21 cellular contexts compared by ENCODE assay signal in genomic region chr4:143410015-143410414, GRCh38.
A peak's percentile ranks its signal among the peaks of the same experiment; 100 is the strongest.
DNase-seq lines count a peak whose midpoint lies in the region; TF ChIP-seq lines count a peak whose summit lies in the region.
"Had no signal": no experiment of that assay in that cellular context is flagged by ENCODE, and none has a peak within 500 bp of the region (broad histone marks: within the 10 kb centered on the region; RNA-seq: fewer than 3 reads in every experiment).

No MANE protein-coding gene starts in this region.

- H3K4me1 ChIP-seq in tibial nerve (peaks cover 6 to 99% (median 56%) of the 10 kb centered on the region in 4 donors), mesenchymal stem cell (ENCODE audit: control insufficient read depth, insufficient read depth, low read depth, low read length) (peaks cover 5% of the 10 kb centered on the region)
- H3K4me1 ChIP-seq in effector memory CD4-positive, alpha-beta T cell (ENCODE audit: control insufficient read depth, insufficient read depth, low read length, poor library complexity, severe bottlenecking), result no peaks in the 10 kb centered on the region

- peaks cover 8% of the 10 kb centered on the region for H3K36me3 Mint-ChIP-seq in neural crest cell (ENCODE audit: low read depth)
- H3K36me3 Mint-ChIP-seq: CD8-positive, alpha-beta memory T cell had no signal

- H3K9ac ChIP-seq in mesenchymal stem cell (ENCODE audit: low read length), result no peak overlapping the region
- H3K9ac ChIP-seq: KMS-11 had no signal

- no peak for TF ChIP-seq POLR2A in tibial nerve (IDR thresholded peaks at IDR 0.05)

- TF ChIP-seq EP300 in tibial nerve (IDR thresholded peaks at IDR 0.05), result no peak

- H3K4me3 ChIP-seq in tibial nerve, result no peak overlapping the region
- H3K4me3 ChIP-seq in mesenchymal stem cell (ENCODE audit: insufficient read depth in 1 of 2, low read depth in 1 of 2, low read length in 2 of 2), result no peak overlapping the region
- H3K4me3 ChIP-seq in effector memory CD4-positive, alpha-beta T cell (ENCODE audit: insufficient read depth, low read depth, low read length, poor library complexity, severe bottlenecking), result no peak overlapping the region

- no peak overlapping the region for H3K4ac ChIP-seq in mesenchymal stem cell (ENCODE audit: low read depth in 1 of 2, low read length in 2 of 2)

- no peak overlapping the region for H2BK12ac ChIP-seq in mesenchymal stem cell (ENCODE audit: low read length in 2 of 2)

- H3K9me3 ChIP-seq in tibial nerve, result no peaks in the 10 kb centered on the region
- no peaks in the 10 kb centered on the region for H3K9me3 ChIP-seq in mesenchymal stem cell (ENCODE audit: control insufficient read depth, low read length)
- H3K9me3 ChIP-seq in effector memory CD4-positive, alpha-beta T cell (ENCODE audit: control insufficient read depth, low read length), result no peaks in the 10 kb centered on the region

- no peak overlapping the region for H3K4me3 Mint-ChIP-seq in neural crest cell
- H3K4me3 Mint-ChIP-seq: CD8-positive, alpha-beta memory T cell had no signal

- no peak overlapping the region for H2AK5ac ChIP-seq in mesenchymal stem cell (ENCODE audit: low read length, severe bottlenecking)

- 65 to 66% methylated on average over 3 of the region's 3 CpGs for WGBS in tibial nerve, 2 donors
- 80% methylated on average over 2 of the region's 3 CpGs for WGBS in mesenchymal stem cell

- H3K27me3 Mint-ChIP-seq in neural crest cell (ENCODE audit: low read depth), result peaks cover 11% of the 10 kb centered on the region

- H3K36me3 ChIP-seq in tibial nerve, result no peaks in the 10 kb centered on the region
- no peaks in the 10 kb centered on the region for H3K36me3 ChIP-seq in mesenchymal stem cell (ENCODE audit: control insufficient read depth in 1 of 2, insufficient read depth in 2 of 2, low read depth in 1 of 2, low read length in 2 of 2)
- no peaks in the 10 kb centered on the region for H3K36me3 ChIP-seq in effector memory CD4-positive, alpha-beta T cell (ENCODE audit: control insufficient read depth, insufficient read depth, low read length)

- no peak overlapping the region for H3K4me2 ChIP-seq in mesenchymal stem cell (ENCODE audit: low read length, poor library complexity, severe bottlenecking)
- H3K4me2 ChIP-seq: KMS-11 had no signal

- H2AFZ ChIP-seq in mesenchymal stem cell (ENCODE audit: low read depth, low read length), result no peak overlapping the region

- H3K4me1 Mint-ChIP-seq in neural crest cell, result peaks cover 81% of the 10 kb centered on the region

- H4K91ac ChIP-seq in mesenchymal stem cell (ENCODE audit: low read length), result no peak overlapping the region

- no peak overlapping the region for H4K8ac ChIP-seq in mesenchymal stem cell (ENCODE audit: low read length)

- H2BK5ac ChIP-seq in mesenchymal stem cell (ENCODE audit: low read depth, low read length, poor library complexity, severe bottlenecking), result no peak overlapping the region

- H2BK15ac ChIP-seq in mesenchymal stem cell (ENCODE audit: low read depth, poor library complexity, severe bottlenecking), result no peak overlapping the region

- peaks cover 26% of the 10 kb centered on the region for H3K79me1 ChIP-seq in mesenchymal stem cell (replicated peaks; ENCODE audit: low read length, poor library complexity, severe bottlenecking)

- peak overlapping the region; percentile 36 for H3K27ac Mint-ChIP-seq in neural crest cell (ENCODE audit: unreplicated experiment)
- H3K27ac Mint-ChIP-seq: CD8-positive, alpha-beta memory T cell had no signal

- H3K18ac ChIP-seq in mesenchymal stem cell (ENCODE audit: low read depth in 1 of 2, low read length in 2 of 2), result no peak overlapping the region

- no peak overlapping the region for H3K23ac ChIP-seq in mesenchymal stem cell (ENCODE audit: low read length in 2 of 2)

- peak overlapping the region; percentile 98 for H3K27ac ChIP-seq in cingulate gyrus (ENCODE audit: low read depth, low read length)
- peak overlapping the region; percentile 64 to 94 (median 86) for H3K27ac ChIP-seq in tibial nerve
- no peak overlapping the region for H3K27ac ChIP-seq in mesenchymal stem cell (ENCODE audit: low read length, poor library complexity, severe bottlenecking)
- H3K27ac ChIP-seq in effector memory CD4-positive, alpha-beta T cell (ENCODE audit: insufficient read depth, low read length, poor library complexity, severe bottlenecking), result no peak overlapping the region
- H3K27ac ChIP-seq: KMS-11 had no signal

- DNase-seq in NAMALWA (ENCODE audit: low spot score) (peak; percentile 18), neural crest cell (ENCODE audit: low read depth, low spot score) (no peak), tibial nerve (ENCODE audit: low spot score in 2 of 2) (no peak), mesenchymal stem cell (no peak), ureter (ENCODE audit: low spot score) (no peak)
- DNase-seq in effector memory CD4-positive, alpha-beta T cell, result no peak
- DNase-seq: ACHN; C1 segment of cervical spinal cord; Calu3; CD8-positive, alpha-beta memory T cell; DMS153; NCI-H1105; NCI-H146; NCI-H2029 treated with DMSO at 0.1 percent for 48 hours; NCI-H226; NCI-H510A treated with DMSO at 0.1 percent for 48 hours; NCI-H774; NK-92 treated with Interleukin-12 subunit alpha and Interleukin-12 subunit beta, amount 100 ng/mL, for 24 hours; SIG-M5 had no signal

- H2BK120ac ChIP-seq in mesenchymal stem cell (ENCODE audit: low read depth, low read length), result no peak overlapping the region

- H3K14ac ChIP-seq in mesenchymal stem cell (ENCODE audit: low read length in 2 of 2), result no peak overlapping the region

- TF ChIP-seq CTCF in neural crest cell (conservative IDR thresholded peaks at IDR 0.05) (no peak), tibial nerve (IDR thresholded peaks at IDR 0.05) (no peak)

- peaks cover 3% of the 10 kb centered on the region for H3K9me3 Mint-ChIP-seq in neural crest cell

- H3K27me3 ChIP-seq in tibial nerve, result no peaks in the 10 kb centered on the region
- H3K27me3 ChIP-seq in mesenchymal stem cell (ENCODE audit: control insufficient read depth in 1 of 2, insufficient read depth in 1 of 2, low read length in 2 of 2), result no peaks in the 10 kb centered on the region
- H3K27me3 ChIP-seq in effector memory CD4-positive, alpha-beta T cell (replicated peaks; ENCODE audit: control insufficient read depth, insufficient read depth, low read length, poor library complexity, severe bottlenecking), result no peaks in the 10 kb centered on the region

Comparison
In these comparisons a context has a peak if more than half of its experiments do, and no peak if none do; other contexts are left out.
1. H3K27ac ChIP-seq: peak in cingulate gyrus (single experiment) and tibial nerve (4 of 4); none in mesenchymal stem cell (single experiment) and effector memory CD4-positive, alpha-beta T cell (single experiment).